8 cellular contexts compared by ENCODE assay signal in the genomic region with DNA sequence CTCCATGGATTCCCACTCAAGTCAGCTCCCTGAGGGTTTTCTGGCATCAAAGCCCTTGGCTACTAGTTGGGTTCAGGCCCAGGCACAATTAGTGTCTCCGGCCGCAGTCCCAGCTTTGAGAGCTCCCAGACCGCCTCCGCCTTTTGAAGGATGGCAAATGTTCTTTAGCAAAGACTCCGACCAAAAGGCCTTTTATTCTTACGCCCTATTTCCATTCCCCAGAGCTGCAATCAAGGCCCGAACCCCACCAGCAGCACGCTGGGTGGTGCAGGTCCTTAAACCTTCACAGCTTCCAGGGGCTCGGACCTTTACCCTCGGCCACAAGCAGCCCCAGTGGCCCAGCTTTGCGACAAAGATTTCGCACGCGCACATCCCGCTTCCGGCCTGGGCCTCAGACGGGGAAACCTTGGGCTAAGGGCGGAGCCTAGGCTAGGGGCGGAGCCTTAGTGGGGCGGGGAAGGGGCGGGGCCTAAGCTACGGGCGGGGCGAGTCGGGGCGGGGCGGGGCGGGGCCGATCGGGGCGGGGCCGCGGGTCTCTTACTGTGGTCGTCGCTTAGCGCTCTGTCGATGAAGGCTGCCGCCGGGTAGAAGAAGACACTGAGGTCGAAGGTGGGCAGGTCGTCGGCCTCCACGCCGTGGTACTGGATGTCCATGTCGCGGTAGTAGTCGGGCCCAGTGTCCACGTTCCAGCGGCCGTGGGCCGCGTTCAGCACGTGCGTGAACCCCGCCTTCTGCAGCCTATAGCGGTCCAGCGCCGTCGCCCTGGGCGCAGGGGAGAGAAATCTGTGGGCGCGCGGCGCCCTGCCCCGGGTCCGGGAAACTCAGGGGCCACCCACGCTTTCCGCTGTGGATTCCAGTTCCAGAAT.
DNase-seq lines count a peak whose midpoint lies in the region; ATAC-seq lines count a peak whose summit lies in the region.
"Had no signal": no experiment of that assay in that cellular context is flagged by ENCODE, and none has a peak within 500 bp of the region (broad histone marks: within the 10 kb centered on the region; RNA-seq: fewer than 3 reads in every experiment).

No MANE protein-coding gene starts in this region.

- H3K9me3 Mint-ChIP-seq in activated T-helper 17 cell treated with anti-CD3 and anti-CD28 coated beads, Interleukin-2, amount 50 U/mL, for 72 hours: no peaks in the 10 kb centered on the region

- H3K27ac Mint-ChIP-seq in activated T-helper 17 cell treated with anti-CD3 and anti-CD28 coated beads, Interleukin-2, amount 50 U/mL, for 72 hours: peak overlapping the region; percentile 59

- H3K27me3 Mint-ChIP-seq in activated T-helper 17 cell treated with anti-CD3 and anti-CD28 coated beads, Interleukin-2, amount 50 U/mL, for 72 hours: peaks cover 4% of the 10 kb centered on the region

- H3K4me1 Mint-ChIP-seq in activated T-helper 17 cell treated with anti-CD3 and anti-CD28 coated beads, Interleukin-2, amount 50 U/mL, for 72 hours: peaks cover 5% of the 10 kb centered on the region

- H3K4me3 Mint-ChIP-seq in activated T-helper 17 cell treated with anti-CD3 and anti-CD28 coated beads, Interleukin-2, amount 50 U/mL, for 72 hours: peak overlapping the region; percentile 57

- no peaks in the 10 kb centered on the region for H3K36me3 Mint-ChIP-seq in activated T-helper 17 cell treated with anti-CD3 and anti-CD28 coated beads, Interleukin-2, amount 50 U/mL, for 72 hours (ENCODE audit: low read depth)

- DNase-seq in T follicular helper cell (ENCODE audit: low read depth): peak; percentile 34
- peak; percentile 76 for DNase-seq in mesenteric fat pad (ENCODE audit: low spot score)
- DNase-seq in stimulated activated naive CD8-positive, alpha-beta T cell treated with anti-CD3 and anti-CD28 coated beads, Interleukin-15, Interleukin-2, amounts not matched to agents 100 U/mL and 50 U/mL, for 24 hours: peak; percentile 47
- DNase-seq in DMS 273 treated with DMSO at 0.1 percent for 48 hours (lab: John Stamatoyannopoulos, UW): no peak
- DNase-seq in NCI-H226: no peak
- DNase-seq: heart left ventricle had no signal

- ATAC-seq in activated T-helper 17 cell treated with anti-CD3 and anti-CD28 coated beads, Interleukin-2, amount 50 U/mL, for 72 hours (replicated peaks): peak; percentile 39
- peak; percentile 42 for ATAC-seq in stimulated activated naive CD8-positive, alpha-beta T cell treated with anti-CD3 and anti-CD28 coated beads, Interleukin-15, Interleukin-2, amounts not matched to agents 100 U/mL and 50 U/mL, for 24 hours
- ATAC-seq in HG02970 (IDR thresholded peaks at IDR 0.05; ENCODE audit: low FRiP score, unreplicated experiment): no peak

Comparison
In these comparisons a context has a peak if more than half of its experiments do, and no peak if none do; other contexts are left out.
1. DNase-seq: peak in T follicular helper cell (single experiment), mesenteric fat pad (single experiment) and stimulated activated naive CD8-positive, alpha-beta T cell treated with anti-CD3 and anti-CD28 coated beads, Interleukin-15, Interleukin-2, amounts not matched to agents 100 U/mL and 50 U/mL, for 24 hours (single experiment); none in DMS 273 treated with DMSO at 0.1 percent for 48 hours (single experiment) and NCI-H226 (single experiment).